15 cellular contexts compared by ENCODE assay signal in genomic region chr14:22481546-22481945, GRCh38.
A peak's percentile ranks its signal among the peaks of the same experiment; 100 is the strongest.
DNase-seq lines count a peak whose midpoint lies in the region; ATAC-seq, FAIRE-seq and TF ChIP-seq lines count a peak whose summit lies in the region.
"Had no signal": no experiment of that assay in that cellular context is flagged by ENCODE, and none has a peak within 500 bp of the region (broad histone marks: within the 10 kb centered on the region; RNA-seq: fewer than 3 reads in every experiment).

No MANE protein-coding gene starts in this region.

- no peaks in the 10 kb centered on the region for H3K36me3 ChIP-seq in Peyer's patch

- no peak for TF ChIP-seq CTCF in Peyer's patch (IDR thresholded peaks at IDR 0.05)

- H3K9me3 ChIP-seq in Peyer's patch: no peaks in the 10 kb centered on the region

- peak overlapping the region in 2 of 4 donors; percentile 61 to 74 for H3K27ac ChIP-seq in Peyer's patch
- H3K27ac ChIP-seq: 22Rv1 had no signal

- no peak for TF ChIP-seq POLR2A in Peyer's patch (IDR thresholded peaks at IDR 0.05)

- H3K9me3 Mint-ChIP-seq in T-helper 1 cell treated with Interleukin-12 subunit alpha and Interleukin-12 subunit beta and Interleukin-4 antibody, amounts not matched to agents 30 μg/mL and 1 μg/mL, for 36 hours: no peaks in the 10 kb centered on the region
- H3K9me3 Mint-ChIP-seq in activated naive CD8-positive, alpha-beta T cell (ENCODE audit: low read depth): no peaks in the 10 kb centered on the region
- H3K9me3 Mint-ChIP-seq: neural crest cell had no signal

- H3K4me3 Mint-ChIP-seq in T-helper 1 cell treated with Interleukin-12 subunit alpha and Interleukin-12 subunit beta and Interleukin-4 antibody, amounts not matched to agents 30 μg/mL and 1 μg/mL, for 36 hours: peak overlapping the region; percentile 82
- H3K4me3 Mint-ChIP-seq in activated naive CD8-positive, alpha-beta T cell: peak overlapping the region; percentile 73
- H3K4me3 Mint-ChIP-seq: neural crest cell had no signal

- peak overlapping the region; percentile 76 for H3K27ac Mint-ChIP-seq in T-helper 1 cell treated with Interleukin-12 subunit alpha and Interleukin-12 subunit beta and Interleukin-4 antibody, amounts not matched to agents 30 μg/mL and 1 μg/mL, for 36 hours
- peak overlapping the region; percentile 72 for H3K27ac Mint-ChIP-seq in activated naive CD8-positive, alpha-beta T cell

- DNase-seq in T-helper 1 cell (no peak), GM19239 (ENCODE audit: insufficient read length, low spot score) (no peak), putamen (ENCODE audit: low spot score) (peak; percentile 14), Peyer's patch (no peak), NCI-H2196 treated with DMSO at 0.1 percent for 48 hours (lab: John Stamatoyannopoulos, UW; ENCODE audit: unreplicated experiment) (no peak)
- DNase-seq: activated CD4-positive, CD25-positive, alpha-beta regulatory T cell treated with anti-CD3 and anti-CD28 coated beads, Interleukin-2, amount 50 U/mL, for 72 hours; NCI-H1092; SW 1271 had no signal

- no peak for ATAC-seq in HG03280 (IDR thresholded peaks at IDR 0.05; ENCODE audit: unreplicated experiment)
- ATAC-seq: HepG2, sciatic nerve had no signal

- H3K27me3 ChIP-seq in Peyer's patch: no peaks in the 10 kb centered on the region

- no peaks in the 10 kb centered on the region for H3K27me3 Mint-ChIP-seq in T-helper 1 cell treated with Interleukin-12 subunit alpha and Interleukin-12 subunit beta and Interleukin-4 antibody, amounts not matched to agents 30 μg/mL and 1 μg/mL, for 36 hours (ENCODE audit: low read depth)
- no peaks in the 10 kb centered on the region for H3K27me3 Mint-ChIP-seq in activated naive CD8-positive, alpha-beta T cell

- H3K36me3 Mint-ChIP-seq in T-helper 1 cell treated with Interleukin-12 subunit alpha and Interleukin-12 subunit beta and Interleukin-4 antibody, amounts not matched to agents 30 μg/mL and 1 μg/mL, for 36 hours (ENCODE audit: low read depth): peaks cover 19% of the 10 kb centered on the region
- no peaks in the 10 kb centered on the region for H3K36me3 Mint-ChIP-seq in activated naive CD8-positive, alpha-beta T cell

- H3K4me3 ChIP-seq in Peyer's patch: no peak overlapping the region

- peaks cover 2% of the 10 kb centered on the region for H3K4me1 Mint-ChIP-seq in T-helper 1 cell treated with Interleukin-12 subunit alpha and Interleukin-12 subunit beta and Interleukin-4 antibody, amounts not matched to agents 30 μg/mL and 1 μg/mL, for 36 hours (ENCODE audit: low read depth)
- no peaks in the 10 kb centered on the region for H3K4me1 Mint-ChIP-seq in activated naive CD8-positive, alpha-beta T cell (ENCODE audit: low read depth)

- peak; percentile 91 for FAIRE-seq in GM19239 (lab: Jason Lieb, UNC)
- FAIRE-seq: HepG2 had no signal

- no peaks in the 10 kb centered on the region for H3K4me1 ChIP-seq in Peyer's patch
